In the genomic region with DNA sequence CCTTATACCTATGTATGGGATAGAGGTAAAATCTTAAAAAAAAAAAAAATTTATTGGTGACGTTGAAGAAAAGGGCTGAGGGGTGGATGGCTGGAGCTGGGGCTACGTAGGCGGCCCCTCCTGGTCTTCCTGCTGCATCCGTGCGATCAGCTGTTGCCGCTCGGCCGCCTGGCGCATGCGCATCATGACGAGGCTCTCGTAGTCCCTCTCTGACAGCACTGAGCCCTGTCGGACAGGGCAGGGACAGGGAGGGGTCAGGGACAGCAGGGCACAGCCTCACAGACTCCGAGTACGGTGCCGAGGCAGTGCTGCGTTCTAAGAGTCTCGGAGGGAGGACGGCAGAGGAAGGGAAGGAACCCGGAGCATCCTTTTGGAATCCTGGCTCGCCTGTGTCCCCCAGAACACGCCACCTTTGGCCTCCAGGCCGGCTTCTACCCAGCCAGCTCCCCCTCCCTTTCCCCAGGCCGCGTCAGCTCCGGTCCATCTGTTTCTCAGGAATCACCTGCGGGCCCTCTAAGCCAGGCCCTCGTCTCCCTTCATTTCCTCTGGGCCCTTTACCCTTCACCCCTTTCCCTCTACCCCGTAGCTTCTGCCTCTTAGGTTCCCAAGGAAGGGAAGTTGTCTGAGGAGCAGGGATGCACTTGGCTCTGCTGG, we compare ENCODE assay signal across 1 cellular context.
TF ChIP-seq lines count a peak whose summit lies in the region.

No MANE protein-coding gene starts in this region.

TF ChIP-seq in HepG2, 621 proteins besides CTCF, POLR2A, EP300 and RAD21:
- no peak for TF ChIP-seq JUND (CRISPR knock-in tag; IDR thresholded peaks at IDR 0.05)
- TF ChIP-seq AGO2 (optimal IDR thresholded peaks at IDR 0.05; ENCODE audit: low read depth, low read length) = peak; percentile 75
- peak; percentile 18; the same call in 1 of the 2 replicates for TF ChIP-seq POLR2G (IDR thresholded peaks at IDR 0.05; ENCODE audit: low read depth, low read length)
- no peak for TF ChIP-seq ZNF543 (CRISPR knock-in tag; IDR thresholded peaks at IDR 0.05)
- no peak for TF ChIP-seq ZBTB25 (CRISPR knock-in tag; IDR thresholded peaks at IDR 0.05)
- no peak for TF ChIP-seq MED13 (CRISPR knock-in tag; IDR thresholded peaks at IDR 0.05)
- no peak for TF ChIP-seq MTA1 (CRISPR knock-in tag; IDR thresholded peaks at IDR 0.05; ENCODE audit: borderline replicate concordance)
- TF ChIP-seq, protein P1, sequence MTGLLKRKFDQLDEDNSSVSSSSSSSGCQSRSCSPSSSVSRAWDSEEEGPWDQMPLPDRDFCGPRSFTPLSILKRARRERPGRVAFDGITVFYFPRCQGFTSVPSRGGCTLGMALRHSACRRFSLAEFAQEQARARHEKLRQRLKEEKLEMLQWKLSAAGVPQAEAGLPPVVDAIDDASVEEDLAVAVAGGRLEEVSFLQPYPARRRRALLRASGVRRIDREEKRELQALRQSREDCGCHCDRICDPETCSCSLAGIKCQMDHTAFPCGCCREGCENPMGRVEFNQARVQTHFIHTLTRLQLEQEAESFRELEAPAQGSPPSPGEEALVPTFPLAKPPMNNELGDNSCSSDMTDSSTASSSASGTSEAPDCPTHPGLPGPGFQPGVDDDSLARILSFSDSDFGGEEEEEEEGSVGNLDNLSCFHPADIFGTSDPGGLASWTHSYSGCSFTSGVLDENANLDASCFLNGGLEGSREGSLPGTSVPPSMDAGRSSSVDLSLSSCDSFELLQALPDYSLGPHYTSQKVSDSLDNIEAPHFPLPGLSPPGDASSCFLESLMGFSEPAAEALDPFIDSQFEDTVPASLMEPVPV (CRISPR knock-in tag; IDR thresholded peaks at IDR 0.05) = no peak
- peak; percentile 57; the same call in 1 of the 2 replicates for TF ChIP-seq RBFOX2 (IDR thresholded peaks at IDR 0.05; ENCODE audit: low read depth, low read length)
- no peak for TF ChIP-seq ZBED4 (CRISPR knock-in tag; IDR thresholded peaks at IDR 0.05; ENCODE audit: borderline replicate concordance)
- no peak for TF ChIP-seq THAP11 (CRISPR knock-in tag; IDR thresholded peaks at IDR 0.05)
- no peak for TF ChIP-seq REPIN1 (CRISPR knock-in tag; IDR thresholded peaks at IDR 0.05; ENCODE audit: borderline replicate concordance, low read depth)
- TF ChIP-seq ZNF230 (CRISPR knock-in tag; IDR thresholded peaks at IDR 0.05) = no peak
- no peak for TF ChIP-seq ARID5B (CRISPR knock-in tag; IDR thresholded peaks at IDR 0.05)
- TF ChIP-seq MZF1 (CRISPR knock-in tag; IDR thresholded peaks at IDR 0.05; ENCODE audit: borderline replicate concordance) = no peak
- no peak for TF ChIP-seq GZF1 (CRISPR knock-in tag; IDR thresholded peaks at IDR 0.05)
- no peak for TF ChIP-seq GABPB1 (CRISPR knock-in tag; IDR thresholded peaks at IDR 0.05)
- TF ChIP-seq TARDBP (CRISPR knock-in tag; IDR thresholded peaks at IDR 0.05) = no peak
- TF ChIP-seq, protein P2, sequence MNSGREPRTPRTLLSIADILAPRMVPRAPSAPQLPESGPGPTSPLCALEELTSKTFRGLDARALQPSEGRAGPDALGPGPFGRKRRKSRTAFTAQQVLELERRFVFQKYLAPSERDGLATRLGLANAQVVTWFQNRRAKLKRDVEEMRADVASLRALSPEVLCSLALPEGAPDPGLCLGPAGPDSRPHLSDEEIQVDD (CRISPR knock-in tag; IDR thresholded peaks at IDR 0.05; ENCODE audit: borderline replicate concordance) = no peak
- no peak for TF ChIP-seq BCL6 (CRISPR knock-in tag; IDR thresholded peaks at IDR 0.05)
- no peak for TF ChIP-seq CREB3 (CRISPR knock-in tag; IDR thresholded peaks at IDR 0.05)
